In genomic region chr2:98467082-98467536, GRCh38 we compare ENCODE assay signal across 12 cellular contexts. TPM values are rescaled to one million over a fixed set of nuclear protein-coding genes. Genes with fewer than 3 reads are reported as not detected.
DNase-seq lines count a peak whose midpoint lies in the region; ATAC-seq and TF ChIP-seq lines count a peak whose summit lies in the region.
"Had no signal": no experiment of that assay in that cellular context is flagged by ENCODE, and none has a peak within 500 bp of the region (broad histone marks: within the 10 kb centered on the region; RNA-seq: fewer than 3 reads in every experiment).

No MANE protein-coding gene starts in this region.

- H3K9ac ChIP-seq in DND-41 (ENCODE audit: low read depth, low read length) (no peak overlapping the region), trophoblast cell (ENCODE audit: low read length) (peak overlapping the region; percentile 57)

- H2BK12ac ChIP-seq in trophoblast cell (ENCODE audit: low read length): no peak overlapping the region

- no peaks in the 10 kb centered on the region for H3K27me3 Mint-ChIP-seq in activated naive CD8-positive, alpha-beta T cell treated with anti-CD3 and anti-CD28 coated beads for 36 hours

- no peak overlapping the region for H2BK120ac ChIP-seq in trophoblast cell (ENCODE audit: insufficient read depth, low read length, poor library complexity)

- H3K14ac ChIP-seq in trophoblast cell (ENCODE audit: low read length): no peak overlapping the region

- no peak for DNase-seq in DND-41
- peak; percentile 3 to 33 for DNase-seq in Kasumi-1 (lab: John Stamatoyannopoulos, UW)
- no peak for DNase-seq in activated naive CD8-positive, alpha-beta T cell treated with anti-CD3 and anti-CD28 coated beads for 36 hours
- DNase-seq in trophoblast cell: no peak
- DNase-seq in islet precursor cell: no peak
- DNase-seq: NCI-H1694 treated with DMSO at 0.1 percent for 48 hours, NCI-H526, T1000 had no signal

- no peak for TF ChIP-seq CTCF in DND-41 (IDR thresholded peaks at IDR 0.05; ENCODE audit: borderline replicate concordance, extremely low read depth, low read length, poor library complexity, severe bottlenecking)

- no peak overlapping the region for H2AK5ac ChIP-seq in trophoblast cell (ENCODE audit: low read length)

- no CpG with 5 or more reads among the region's 11 CpGs for WGBS in trophoblast cell (ENCODE audit: extremely low coverage, insufficient coverage, insufficient read length)

- H3K27me3 ChIP-seq in DND-41 (ENCODE audit: insufficient read depth, low read length, poor library complexity) (no peaks in the 10 kb centered on the region), trophoblast cell (ENCODE audit: insufficient read depth, low read length) (no peaks in the 10 kb centered on the region)
- H3K27me3 ChIP-seq: breast epithelium, right atrium auricular region had no signal

- peaks cover 3% of the 10 kb centered on the region for H3K9me3 Mint-ChIP-seq in activated naive CD8-positive, alpha-beta T cell treated with anti-CD3 and anti-CD28 coated beads for 36 hours

- H2BK5ac ChIP-seq in trophoblast cell (ENCODE audit: low read depth, low read length, poor library complexity): no peak overlapping the region

- peak overlapping the region; percentile 92 for H3K27ac ChIP-seq in DND-41 (ENCODE audit: low read length)
- H3K27ac ChIP-seq in trophoblast cell (ENCODE audit: low read depth, low read length): no peak overlapping the region
- H3K27ac ChIP-seq: breast epithelium, right atrium auricular region had no signal

- peaks cover 75% of the 10 kb centered on the region for H3K79me2 ChIP-seq in DND-41 (ENCODE audit: insufficient read depth, low read length)
- no peaks in the 10 kb centered on the region for H3K79me2 ChIP-seq in trophoblast cell (ENCODE audit: control insufficient read depth, insufficient read depth, low read length, poor library complexity)

- peak overlapping the region; percentile 96 for H3K27ac Mint-ChIP-seq in activated naive CD8-positive, alpha-beta T cell treated with anti-CD3 and anti-CD28 coated beads for 36 hours

- peaks cover 48% of the 10 kb centered on the region for H3K4me1 ChIP-seq in DND-41 (ENCODE audit: insufficient read depth, low read length)
- peaks cover 0 to 6% of the 10 kb centered on the region in 2 experiments for H3K4me1 ChIP-seq in trophoblast cell (ENCODE audit: control insufficient read depth in 1 of 2, insufficient read depth in 2 of 2, low read length in 2 of 2)
- H3K4me1 ChIP-seq: breast epithelium had no signal

- H3K36me3 ChIP-seq in DND-41 (ENCODE audit: insufficient read depth, low read length): no peaks in the 10 kb centered on the region
- no peaks in the 10 kb centered on the region for H3K36me3 ChIP-seq in trophoblast cell (ENCODE audit: control insufficient read depth in 1 of 2, insufficient read depth in 2 of 2, low read length in 2 of 2)
- H3K36me3 ChIP-seq: breast epithelium, right atrium auricular region had no signal

- no peak overlapping the region for H3K18ac ChIP-seq in trophoblast cell (ENCODE audit: low read length)

- H2AFZ ChIP-seq in DND-41 (ENCODE audit: low read depth, low read length) (no peak overlapping the region), trophoblast cell (ENCODE audit: insufficient read depth, low read length, poor library complexity) (no peak overlapping the region)

- H3K4me2 ChIP-seq in DND-41 (ENCODE audit: insufficient read depth, low read length) (no peak overlapping the region), trophoblast cell (ENCODE audit: low read length) (no peak overlapping the region)

- ATAC-seq in DND-41 (ENCODE audit: insufficient read depth, low read depth) (no peak), HG02840 (IDR thresholded peaks at IDR 0.05; ENCODE audit: low FRiP score, unreplicated experiment) (no peak), HG03469 (IDR thresholded peaks at IDR 0.05; ENCODE audit: unreplicated experiment) (no peak)

- no peak overlapping the region for H3K4ac ChIP-seq in trophoblast cell (ENCODE audit: low read depth, low read length)

- H3K36me3 Mint-ChIP-seq in activated naive CD8-positive, alpha-beta T cell treated with anti-CD3 and anti-CD28 coated beads for 36 hours: peaks cover 46% of the 10 kb centered on the region

- H4K20me1 ChIP-seq in DND-41 (ENCODE audit: insufficient read depth, low read length): peaks cover 43% of the 10 kb centered on the region

- no peak overlapping the region for H4K12ac ChIP-seq in trophoblast cell (ENCODE audit: low read depth, low read length)

- peak overlapping the region; percentile 58 for H3K4me3 Mint-ChIP-seq in activated naive CD8-positive, alpha-beta T cell treated with anti-CD3 and anti-CD28 coated beads for 36 hours

- H3K9me3 ChIP-seq in DND-41 (ENCODE audit: insufficient read depth, low read length, severe bottlenecking): no peaks in the 10 kb centered on the region
- H3K9me3 ChIP-seq in trophoblast cell (ENCODE audit: insufficient read depth, low read depth, low read length): no peaks in the 10 kb centered on the region
- H3K9me3 ChIP-seq: breast epithelium, right atrium auricular region had no signal

- H3K79me1 ChIP-seq in trophoblast cell (ENCODE audit: low read length): no peaks in the 10 kb centered on the region

- peaks cover 85% of the 10 kb centered on the region for H3K4me1 Mint-ChIP-seq in activated naive CD8-positive, alpha-beta T cell treated with anti-CD3 and anti-CD28 coated beads for 36 hours

- no peak overlapping the region for H4K8ac ChIP-seq in trophoblast cell (ENCODE audit: low read depth, low read length)

- no peak overlapping the region for H3K23ac ChIP-seq in trophoblast cell (ENCODE audit: low read length)

- no peak overlapping the region for H4K91ac ChIP-seq in trophoblast cell (ENCODE audit: low read depth, low read length)

- no peak overlapping the region for H3K4me3 ChIP-seq in DND-41 (ENCODE audit: low read depth in 1 of 2, low read length in 2 of 2)
- H3K4me3 ChIP-seq in trophoblast cell (ENCODE audit: low read depth, low read length): no peak overlapping the region
- H3K4me3 ChIP-seq: breast epithelium, right atrium auricular region had no signal

RNA-seq across cellular contexts. Expression of gene INPP4A, which starts 22.5 kb away (rescaled TPM):
- 10 to 100 TPM; 31.6 to 31.9 TPM for total RNA-seq in activated naive CD8-positive, alpha-beta T cell treated with anti-CD3 and anti-CD28 coated beads for 36 hours
- 16.3 TPM in 2 replicates for polyA plus RNA-seq in trophoblast cell (2013)

Comparison
In these comparisons a context has a peak if more than half of its experiments do, and no peak if none do; other contexts are left out.
1. DNase-seq: peak in Kasumi-1 (2 of 2); none in DND-41 (single experiment), activated naive CD8-positive, alpha-beta T cell treated with anti-CD3 and anti-CD28 coated beads for 36 hours (single experiment), trophoblast cell (0 of 2) and islet precursor cell (single experiment).